ENCODE assay signal across 25 cellular contexts in the genomic region with DNA sequence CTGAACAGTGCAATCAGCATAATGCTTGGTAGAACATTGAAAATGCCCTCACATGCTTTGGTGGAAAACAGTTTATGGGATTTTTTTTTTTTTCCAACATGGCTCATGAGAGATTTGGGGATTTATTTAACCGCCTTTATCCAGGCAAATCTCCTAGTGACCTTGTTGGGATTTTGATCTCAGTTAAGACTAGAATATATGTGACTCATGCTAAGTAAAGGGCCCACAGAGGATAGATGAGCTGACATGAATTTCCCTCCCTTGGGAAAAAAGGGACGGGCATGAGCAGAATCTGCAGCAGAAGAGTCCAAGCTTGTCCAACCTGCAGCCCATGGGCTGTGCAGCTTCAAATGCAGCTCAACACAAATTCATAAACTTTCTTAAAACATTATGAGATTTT. TPM values are rescaled to one million over a fixed set of nuclear protein-coding genes. Genes with fewer than 3 reads are reported as not detected.
DNase-seq lines count a peak whose midpoint lies in the region; ATAC-seq, FAIRE-seq and TF ChIP-seq lines count a peak whose summit lies in the region.
"Had no signal": no experiment of that assay in that cellular context is flagged by ENCODE, and none has a peak within 500 bp of the region (broad histone marks: within the 10 kb centered on the region; RNA-seq: fewer than 3 reads in every experiment).

No MANE protein-coding gene starts in this region.

- peak overlapping the region; percentile 41 for H3K27ac Mint-ChIP-seq in chondrocyte (ENCODE audit: unreplicated experiment)

- H3K4me3 Mint-ChIP-seq in chondrocyte (ENCODE audit: unreplicated experiment) = no peak overlapping the region

- H3K36me3 Mint-ChIP-seq in chondrocyte (ENCODE audit: low read depth) = peaks cover 8% of the 10 kb centered on the region

- DNase-seq in D721Med (ENCODE audit: insufficient read length, low spot score) (peak; percentile 37), RPMI7951 (ENCODE audit: low read depth) (peak; percentile 80), chondrocyte (ENCODE audit: low spot score) (no peak), retinal pigment epithelial cell (ENCODE audit: low read depth) (peak; percentile 75), Right ventricle myocardium superior (no peak)
- DNase-seq: 8988T, Calu3, DMS153, DND-41, MM.1S, NCI-H1417, NCI-H1694, NCI-H2029 treated with DMSO at 0.1 percent for 48 hours, NCI-H226, NCI-H510A, NCI-H748 treated with DMSO at 0.1 percent for 48 hours, SHP77 treated with DMSO at 0.1 percent for 48 hours had no signal

- H3K4me1 Mint-ChIP-seq in chondrocyte (ENCODE audit: low read depth) = peaks cover 53% of the 10 kb centered on the region

- FAIRE-seq in D721Med (lab: Jason Lieb, UNC) = no peak
- FAIRE-seq: GM12892, GM18507, H54, HTR-8/SVneo, K562 had no signal

- no peak for ATAC-seq in HG02852 (IDR thresholded peaks at IDR 0.05; ENCODE audit: unreplicated experiment)
- ATAC-seq in HG03469 (IDR thresholded peaks at IDR 0.05; ENCODE audit: unreplicated experiment) = no peak
- ATAC-seq in Right ventricle myocardium superior (ENCODE audit: poor library complexity) = no peak
- ATAC-seq: K562 had no signal

- TF ChIP-seq CTCF in D721Med (IDR thresholded peaks at IDR 0.05; ENCODE audit: insufficient read depth, missing control alignments) (no peak), chondrocyte (IDR thresholded peaks at IDR 0.05) (no peak), retinal pigment epithelial cell (conservative IDR thresholded peaks at IDR 0.05; ENCODE audit: low read depth, low read length) (no peak)

- intact Hi-C loops in Right ventricle myocardium superior (cut with DNase I) = no loop called here

- H3K4me3 ChIP-seq in retinal pigment epithelial cell (ENCODE audit: low read length) = no peak overlapping the region
- H3K4me3 ChIP-seq: K562, SK-N-MC had no signal

- H3K9me3 Mint-ChIP-seq in chondrocyte (ENCODE audit: low read depth) = peaks cover 14% of the 10 kb centered on the region

- no peaks in the 10 kb centered on the region for H3K27me3 Mint-ChIP-seq in chondrocyte (ENCODE audit: low read depth)

RNA-seq across cellular contexts. Expression of gene LRTM1, which starts 18.6 kb away (rescaled TPM):
- 1.6 and 2.2 TPM in 2 replicates for total RNA-seq in RPMI7951 (2014; rRNA removed; shearing (Covaris generic))
- not detected in 3 replicates for total RNA-seq in chondrocyte
- not detected for total RNA-seq in Right ventricle myocardium superior
- total RNA-seq: Calu3, K562 had no signal

Comparison
In these comparisons a context has a peak if more than half of its experiments do, and no peak if none do; other contexts are left out.
1. DNase-seq: peak in D721Med (single experiment), RPMI7951 (single experiment) and retinal pigment epithelial cell (single experiment); none in chondrocyte (single experiment) and Right ventricle myocardium superior (single experiment).